1 cellular context compared by ENCODE assay signal in genomic region chr2:124708661-124709060, GRCh38.
TF ChIP-seq lines count a peak whose summit lies in the region.

No MANE protein-coding gene starts in this region.

TF ChIP-seq in GM23338, 12 proteins besides CTCF, POLR2A, EP300 and RAD21 (continued from another document):
- no peak for TF ChIP-seq REST (IDR thresholded peaks at IDR 0.05; ENCODE audit: unreplicated experiment)
- TF ChIP-seq JUNB (IDR thresholded peaks at IDR 0.05; ENCODE audit: unreplicated experiment) = no peak
- no peak for TF ChIP-seq POLR2AphosphoS5 (IDR thresholded peaks at IDR 0.05; ENCODE audit: low read depth)
- no peak for TF ChIP-seq EZH2phosphoT487 (IDR thresholded peaks at IDR 0.05; ENCODE audit: unreplicated experiment)
- TF ChIP-seq EZH2 (IDR thresholded peaks at IDR 0.05; ENCODE audit: low read depth, unreplicated experiment) = no peak
- no peak for TF ChIP-seq ZNF331 (CRISPR knock-in tag; IDR thresholded peaks at IDR 0.05; ENCODE audit: low read depth)
- no peak for TF ChIP-seq CREB1 (CRISPR knock-in tag; IDR thresholded peaks at IDR 0.05; ENCODE audit: low read depth)
- TF ChIP-seq ETS1 (IDR thresholded peaks at IDR 0.05) = no peak
- TF ChIP-seq NANOG (IDR thresholded peaks at IDR 0.05; ENCODE audit: borderline replicate concordance) = no peak
- no peak for TF ChIP-seq ZNF462 (CRISPR knock-in tag; IDR thresholded peaks at IDR 0.05)
TF ChIP-seq in GM23338: peak in this region for 0.
